10 cellular contexts compared by ENCODE assay signal in genomic region chr15:41933771-41934170, GRCh38. TPM values are rescaled to one million over a fixed set of nuclear protein-coding genes. Genes with fewer than 3 reads are reported as not detected.
DNase-seq lines count a peak whose midpoint lies in the region; ATAC-seq and TF ChIP-seq lines count a peak whose summit lies in the region.
"Had no signal": no experiment of that assay in that cellular context is flagged by ENCODE, and none has a peak within 500 bp of the region (broad histone marks: within the 10 kb centered on the region; RNA-seq: fewer than 3 reads in every experiment).

No MANE protein-coding gene starts in this region.

- H3K36me3 ChIP-seq in mammary epithelial cell (ENCODE audit: insufficient read depth, low read length): peaks cover 16% of the 10 kb centered on the region
- no peaks in the 10 kb centered on the region for H3K36me3 ChIP-seq in muscle layer of duodenum (ENCODE audit: control insufficient read depth in 1 of 2, insufficient read depth in 2 of 2, low read length in 2 of 2)

- H3K4me3 ChIP-seq in mammary epithelial cell (replicated peaks in 1 of 3; ENCODE audit: insufficient read depth in 1 of 3, low read depth in 2 of 3, low read length in 3 of 3): no peak overlapping the region
- no peak overlapping the region for H3K4me3 ChIP-seq in muscle layer of duodenum (ENCODE audit: low read depth in 1 of 2, low read length in 2 of 2)

- H3K9me3 ChIP-seq in mammary epithelial cell (replicated peaks; ENCODE audit: insufficient read depth, low read length) (no peaks in the 10 kb centered on the region), muscle layer of duodenum (ENCODE audit: control insufficient read depth in 1 of 2, low read length in 2 of 2) (no peaks in the 10 kb centered on the region)

- TF ChIP-seq CTCF in mammary epithelial cell (conservative IDR thresholded peaks at IDR 0.05 in 1 of 2, IDR thresholded peaks at IDR 0.05 in 1 of 2; ENCODE audit: extremely low read depth in 1 of 2, insufficient read depth in 1 of 2, low read depth in 1 of 2, low read length in 2 of 2): no peak

- DNase-seq in A172 (ENCODE audit: low spot score) (peak; percentile 84), HCEC 1CT (peak; percentile 35), mammary epithelial cell (peak; percentile 78), COLO829 (ENCODE audit: low spot score) (no peak), DMS153 (lab: John Stamatoyannopoulos, UW) (no peak)
- DNase-seq: DMS 273 treated with DMSO at 0.1 percent for 48 hours, NCI-H446 treated with DMSO at 0.1 percent for 48 hours had no signal

- BruUV-seq in mammary epithelial cell (replicated peaks; lab: Mats Ljungman, UMichigan): no TSS peak

- H2AFZ ChIP-seq in mammary epithelial cell (ENCODE audit: low read depth, low read length): no peak overlapping the region

- H3K9ac ChIP-seq in mammary epithelial cell (ENCODE audit: insufficient read depth, low read length): peak overlapping the region; percentile 61

- CTCF ChIA-PET in mammary epithelial cell (lab: Charles Lee; ENCODE audit: low non-redundant PET): no interaction called here

- H3K4me2 ChIP-seq in mammary epithelial cell (ENCODE audit: insufficient read depth, low read depth, low read length): peak overlapping the region; percentile 67

- no peaks in the 10 kb centered on the region for H4K20me1 ChIP-seq in mammary epithelial cell (ENCODE audit: insufficient read depth, low read length)

- WGBS in mammary epithelial cell (ENCODE audit: low coverage, missing lambda C conversion rate): 21% methylated on average over 4 of the region's 10 CpGs

- dilution Hi-C loops in mammary epithelial cell (cut with HindIII; ENCODE audit: low sequenced_read_pairs): no loop called here

- intact Hi-C loops in mammary epithelial cell (cut with micrococcal nuclease): loop anchor here (1.0 kb wide), 1 partner anchor 39 kb away; the partner anchor contains the start of gene EHD4

- H3K27me3 ChIP-seq in mammary epithelial cell (ENCODE audit: insufficient read depth, low read length) (no peaks in the 10 kb centered on the region), muscle layer of duodenum (ENCODE audit: low read depth, low read length) (no peaks in the 10 kb centered on the region)

- no peak for ATAC-seq in GM21529 (IDR thresholded peaks at IDR 0.05; ENCODE audit: unreplicated experiment)
- no peak for ATAC-seq in GM21737 (IDR thresholded peaks at IDR 0.05; ENCODE audit: unreplicated experiment)

- peaks cover 75% of the 10 kb centered on the region for H3K4me1 ChIP-seq in mammary epithelial cell (ENCODE audit: insufficient read depth, low read length)
- peaks cover 20 to 24% of the 10 kb centered on the region in 2 donors for H3K4me1 ChIP-seq in muscle layer of duodenum (ENCODE audit: control insufficient read depth in 1 of 2, insufficient read depth in 2 of 2, low read length in 2 of 2)

- in situ Hi-C loops in mammary epithelial cell (cut with MboI; ENCODE audit: low sequenced_read_pairs in 2 of 2): no loop called here

- H3K79me2 ChIP-seq in mammary epithelial cell (ENCODE audit: insufficient read depth, low read length): peaks cover 71% of the 10 kb centered on the region

- H3K27ac ChIP-seq in mammary epithelial cell (ENCODE audit: insufficient read depth, low read depth, low read length) (peak overlapping the region; percentile 85), muscle layer of duodenum (ENCODE audit: low read length) (peak overlapping the region; percentile 37)

RNA-seq across cellular contexts. Expression of gene EHD4, which starts 38.6 kb away (rescaled TPM):
- 15.4 and 15.5 TPM in 2 replicates for total RNA-seq in A172 (2014; rRNA removed; shearing (Covaris generic))
- 10 to 100 TPM; 53.6 to 65.0 TPM for total RNA-seq in mammary epithelial cell
- 55.8 TPM for polyA plus RNA-seq in mammary epithelial cell
- polyA minus RNA-seq in mammary epithelial cell: 66.8 TPM

RNA-seq across cellular contexts. Expression of gene SPTBN5, which starts 39.9 kb away (rescaled TPM):
- 0.16 and 0.22 TPM in 2 replicates for total RNA-seq in A172 (2014; rRNA removed; shearing (Covaris generic))
- total RNA-seq in mammary epithelial cell: 10 to 100 TPM in 1 of 2 donors, 1 to 10 TPM in 1; 3.0 to 17.0 TPM
- polyA plus RNA-seq in mammary epithelial cell: 2.1 TPM
- polyA minus RNA-seq in mammary epithelial cell: 0.93 TPM

Comparison
In these comparisons a context has a peak if more than half of its experiments do, and no peak if none do; other contexts are left out.
1. DNase-seq: peak in A172 (single experiment), HCEC 1CT (single experiment) and mammary epithelial cell (single experiment); none in COLO829 (single experiment) and DMS153 (single experiment).